ENCODE assay signal across 23 cellular contexts in the genomic region with DNA sequence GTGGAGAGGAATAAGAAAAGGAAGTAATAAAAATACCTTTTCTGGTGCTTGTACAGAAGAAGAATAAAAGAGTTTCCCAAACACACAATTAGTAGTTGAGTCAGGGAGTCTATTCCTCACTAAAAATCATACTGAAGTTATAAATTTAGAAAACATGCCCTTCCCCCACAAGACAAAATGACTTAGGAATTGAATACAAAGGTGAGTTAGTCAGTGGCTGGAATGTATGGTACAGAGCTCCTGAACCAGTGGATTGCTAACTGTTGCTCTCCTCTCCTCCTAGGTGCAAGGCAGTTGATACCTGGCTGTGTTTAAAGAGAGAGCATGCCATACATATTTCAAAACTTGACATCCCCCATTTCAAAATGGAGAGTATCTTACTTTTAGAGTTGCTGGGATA. TPM values are rescaled to one million over a fixed set of nuclear protein-coding genes. Genes with fewer than 3 reads are reported as not detected.
"Had no signal": no experiment of that assay in that cellular context is flagged by ENCODE, and none has a peak within 500 bp of the region (broad histone marks: within the 10 kb centered on the region; RNA-seq: fewer than 3 reads in every experiment).

No MANE protein-coding gene starts in this region.

- ATAC-seq: activated naive CD4-positive, alpha-beta T cell treated with anti-CD3 and anti-CD28 coated beads, Interleukin-2, amount 50 U/mL, for 72 hours; left lung; T-helper 17 cell; upper lobe of right lung had no signal

- H3K36me3 ChIP-seq: adrenal gland, left lung, upper lobe of right lung, WERI-Rb-1 had no signal

- H3K9me3 Mint-ChIP-seq: activated CD4-positive, alpha-beta memory T cell treated with anti-CD3 and anti-CD28 coated beads for 36 hours; activated T-helper 1 cell treated with anti-CD3 and anti-CD28 coated beads, Interleukin-12 subunit alpha, Interleukin-12 subunit beta, Interleukin-2, Interleukin-4 antibody, amounts not matched to agents 30 ng/mL and 10 ng/mL and 1 ng/mL, durations not matched to agents 14 hours and 24 hours and 36 hours had no signal

- H3K4me3 Mint-ChIP-seq: activated CD4-positive, alpha-beta memory T cell treated with anti-CD3 and anti-CD28 coated beads for 36 hours; activated T-helper 1 cell treated with anti-CD3 and anti-CD28 coated beads, Interleukin-12 subunit alpha, Interleukin-12 subunit beta, Interleukin-2, Interleukin-4 antibody, amounts not matched to agents 30 ng/mL and 10 ng/mL and 1 ng/mL, durations not matched to agents 14 hours and 24 hours and 36 hours; T-helper 17 cell had no signal

- DNase-seq: activated CD4-positive, alpha-beta memory T cell treated with anti-CD3 and anti-CD28 coated beads for 36 hours; activated CD4-positive, alpha-beta T cell treated with anti-CD3 and anti-CD28 coated beads for 1 hour; activated gamma-delta T cell treated with Interleukin-2 at 50 U/mL for 16 hours; activated T-cell treated with anti-CD3 and anti-CD28 coated beads for 4 hours; adrenal gland; cerebellar nuclear complex; effector memory CD4-positive, alpha-beta T cell; foreskin melanocyte; glutamatergic neuron; left lung; mammary epithelial cell; midbrain; occipital lobe; posterior cingulate gyrus; stimulated activated CD4-positive, alpha-beta T cell treated with anti-CD3 and anti-CD28 coated beads, Interleukin-4, amount 100 ng/mL, for 1 hour; T-helper 17 cell; testis; upper lobe of right lung; WERI-Rb-1 had no signal

- H3K27ac ChIP-seq: adrenal gland, left lung, testis, upper lobe of right lung, WERI-Rb-1 had no signal

- H3K9me3 ChIP-seq: adrenal gland, left lung, testis, upper lobe of right lung had no signal

- H3K4me3 ChIP-seq: adrenal gland, left lung, testis, upper lobe of right lung had no signal

- FAIRE-seq: bronchial epithelial cell, keratinocyte had no signal

- H3K4me1 Mint-ChIP-seq: T-helper 17 cell had no signal

- H3K4me1 ChIP-seq: testis, upper lobe of right lung had no signal

- H3K27ac Mint-ChIP-seq: activated CD4-positive, alpha-beta memory T cell treated with anti-CD3 and anti-CD28 coated beads for 36 hours; activated naive CD4-positive, alpha-beta T cell treated with anti-CD3 and anti-CD28 coated beads, Interleukin-2, amount 50 U/mL, for 72 hours; activated T-helper 1 cell treated with anti-CD3 and anti-CD28 coated beads, Interleukin-12 subunit alpha, Interleukin-12 subunit beta, Interleukin-2, Interleukin-4 antibody, amounts not matched to agents 30 ng/mL and 10 ng/mL and 1 ng/mL, durations not matched to agents 14 hours and 24 hours and 36 hours; T-helper 17 cell had no signal

- H3K36me3 Mint-ChIP-seq: activated CD4-positive, alpha-beta memory T cell treated with anti-CD3 and anti-CD28 coated beads for 36 hours; activated naive CD4-positive, alpha-beta T cell treated with anti-CD3 and anti-CD28 coated beads, Interleukin-2, amount 50 U/mL, for 72 hours had no signal

- H3K27me3 ChIP-seq: testis had no signal

RNA-seq across cellular contexts. Expression of a gene that starts 1.9 kb away (rescaled TPM):
- total RNA-seq: activated CD4-positive, alpha-beta memory T cell treated with anti-CD3 and anti-CD28 coated beads for 36 hours; activated naive CD4-positive, alpha-beta T cell treated with anti-CD3 and anti-CD28 coated beads, Interleukin-2, amount 50 U/mL, for 72 hours; activated T-helper 1 cell treated with anti-CD3 and anti-CD28 coated beads, Interleukin-12 subunit alpha, Interleukin-12 subunit beta, Interleukin-2, Interleukin-4 antibody, amounts not matched to agents 30 ng/mL and 10 ng/mL and 1 ng/mL, durations not matched to agents 14 hours and 24 hours and 36 hours; mammary epithelial cell; T-helper 17 cell had no signal
